In the genomic region with DNA sequence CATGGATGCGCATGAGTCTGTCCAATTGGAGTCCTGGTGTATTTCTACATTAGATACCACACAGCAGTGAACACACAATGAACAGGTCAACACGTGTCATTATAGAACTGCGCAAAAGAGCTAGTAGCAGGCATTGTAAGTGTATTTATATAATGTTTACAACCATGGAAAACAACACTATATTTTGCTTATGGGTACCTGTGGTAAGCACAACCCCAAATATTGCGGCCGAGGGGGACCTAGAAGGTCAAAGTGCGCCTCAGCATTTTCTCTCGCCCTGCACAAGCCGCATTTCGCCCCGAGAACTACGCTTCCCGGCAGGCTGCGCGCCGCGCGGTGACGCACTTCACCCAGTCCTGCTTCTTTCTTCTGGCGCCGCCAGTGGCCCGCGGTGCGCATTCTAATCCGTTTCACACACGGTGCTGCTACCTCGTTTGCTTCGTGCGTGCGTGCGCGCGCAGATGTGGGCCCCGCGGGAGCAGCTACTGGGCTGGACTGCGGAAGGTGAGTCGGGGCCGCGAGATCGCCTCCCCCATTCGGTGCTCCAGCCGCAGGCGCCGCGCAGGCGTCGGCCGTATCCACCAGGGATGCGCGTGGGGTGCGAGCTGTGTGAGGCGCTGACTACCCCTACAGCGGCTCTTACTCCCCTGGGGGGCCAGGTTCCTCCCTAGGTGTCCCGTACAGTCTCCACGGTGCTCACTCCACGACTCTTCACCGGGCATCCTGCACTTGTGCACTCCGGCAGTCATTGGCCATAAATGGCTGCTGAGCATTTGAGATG, we compare ENCODE assay signal across 8 cellular contexts. TPM values are rescaled to one million over a fixed set of nuclear protein-coding genes. Genes with fewer than 3 reads are reported as not detected.
DNase-seq lines count a peak whose midpoint lies in the region; ATAC-seq and TF ChIP-seq lines count a peak whose summit lies in the region.

A gene (plus strand): TSS at position 394 of the 781 bp plus-strand sequence. CDS start 68 bp downstream, at position 462.

- peak in 3 of 4 donors; percentile 26 to 88 (median 78) for TF ChIP-seq POLR2A in esophagus squamous epithelium (IDR thresholded peaks at IDR 0.05)

- peak; percentile 90 for ATAC-seq in GM21619 (IDR thresholded peaks at IDR 0.05; ENCODE audit: unreplicated experiment)
- ATAC-seq in activated T-cell treated with anti-CD3 and anti-CD28 coated beads, Interleukin-2, amount 50 U/mL, for 4 hours = peak; percentile 99 to 100
- peak; percentile 96 to 97 for ATAC-seq in naive B cell (ENCODE audit: low read depth in 2 of 2)
- peak; percentile 98 for ATAC-seq in stimulated activated naive B cell treated with anti-CD40 and anti-IgM and Interleukin-4, amounts not matched to agents 10 μg/mL and 1 μg/mL and 100 μg/mL, for 72 hours (replicated peaks)

- H3K4me1 Mint-ChIP-seq in activated T-cell treated with anti-CD3 and anti-CD28 coated beads, Interleukin-2, amount 50 U/mL, for 4 hours (ENCODE audit: low read depth) = peaks cover 13% of the 10 kb centered on the region
- H3K4me1 Mint-ChIP-seq in naive B cell = peaks cover 8 to 20% (median 12%) of the 10 kb centered on the region in 3 donors
- H3K4me1 Mint-ChIP-seq in stimulated activated naive B cell treated with anti-CD40 and anti-IgM and Interleukin-4, amounts not matched to agents 10 μg/mL and 1 μg/mL and 100 μg/mL, for 72 hours = peaks cover 0 to 12% of the 10 kb centered on the region in 2 donors

- peak within 1 kb of the TSS; percentile 85 to 94 (median 90) for H3K27ac ChIP-seq in esophagus squamous epithelium

- H3K36me3 Mint-ChIP-seq in activated T-cell treated with anti-CD3 and anti-CD28 coated beads, Interleukin-2, amount 50 U/mL, for 4 hours (ENCODE audit: insufficient read depth) = peaks cover 2% of the 10 kb centered on the region
- H3K36me3 Mint-ChIP-seq in naive B cell = no peaks in the 10 kb centered on the region
- H3K36me3 Mint-ChIP-seq in stimulated activated naive B cell treated with anti-CD40 and anti-IgM and Interleukin-4, amounts not matched to agents 10 μg/mL and 1 μg/mL and 100 μg/mL, for 72 hours = peaks cover 0 to 9% of the 10 kb centered on the region in 2 donors

- DNase-seq in DMS53 treated with DMSO at 0.1 percent for 48 hours (lab: John Stamatoyannopoulos, UW; ENCODE audit: unreplicated experiment) = peak; percentile 55
- peak; percentile 91 for DNase-seq in Jurkat, Clone E6-1 (ENCODE audit: low read depth, low spot score)
- peak; percentile 89 for DNase-seq in activated T-cell treated with anti-CD3 and anti-CD28 coated beads, Interleukin-2, amount 50 U/mL, for 4 hours
- peak; percentile 55 for DNase-seq in esophagus squamous epithelium (lab: John Stamatoyannopoulos, UW)
- peak; percentile 94 for DNase-seq in naive B cell
- peak; percentile 91 for DNase-seq in stimulated activated naive B cell treated with anti-CD40 and anti-IgM and Interleukin-4, amounts not matched to agents 10 μg/mL and 1 μg/mL and 100 μg/mL, for 72 hours

- no peaks in the 10 kb centered on the region for H3K27me3 Mint-ChIP-seq in activated T-cell treated with anti-CD3 and anti-CD28 coated beads, Interleukin-2, amount 50 U/mL, for 4 hours (ENCODE audit: low read depth)
- no peaks in the 10 kb centered on the region for H3K27me3 Mint-ChIP-seq in naive B cell
- no peaks in the 10 kb centered on the region for H3K27me3 Mint-ChIP-seq in stimulated activated naive B cell treated with anti-CD40 and anti-IgM and Interleukin-4, amounts not matched to agents 10 μg/mL and 1 μg/mL and 100 μg/mL, for 72 hours

- H3K4me3 ChIP-seq in Jurkat, Clone E6-1 (ENCODE audit: low read length) = peak within 1 kb of the TSS; percentile 93
- peak within 1 kb of the TSS; percentile 65 to 83 (median 78) for H3K4me3 ChIP-seq in esophagus squamous epithelium

- H3K9me3 ChIP-seq in esophagus squamous epithelium = no peaks in the 10 kb centered on the region

- peaks cover 5 to 64% (median 17%) of the 10 kb centered on the region in 3 donors for H3K4me1 ChIP-seq in esophagus squamous epithelium

- H3K36me3 ChIP-seq in esophagus squamous epithelium = peaks cover 0 to 5% (median 0%) of the 10 kb centered on the region in 3 donors

- intact Hi-C loops in esophagus squamous epithelium (cut with DNase I) = no loop called here

- H3K27me3 ChIP-seq in esophagus squamous epithelium = no peaks in the 10 kb centered on the region

- H3K9me3 Mint-ChIP-seq in activated T-cell treated with anti-CD3 and anti-CD28 coated beads, Interleukin-2, amount 50 U/mL, for 4 hours = no peaks in the 10 kb centered on the region
- no peaks in the 10 kb centered on the region for H3K9me3 Mint-ChIP-seq in naive B cell
- H3K9me3 Mint-ChIP-seq in stimulated activated naive B cell treated with anti-CD40 and anti-IgM and Interleukin-4, amounts not matched to agents 10 μg/mL and 1 μg/mL and 100 μg/mL, for 72 hours = no peaks in the 10 kb centered on the region

- peak within 1 kb of the TSS; percentile 89 for H3K4me3 Mint-ChIP-seq in activated T-cell treated with anti-CD3 and anti-CD28 coated beads, Interleukin-2, amount 50 U/mL, for 4 hours
- peak within 1 kb of the TSS; percentile 86 to 96 (median 94) for H3K4me3 Mint-ChIP-seq in naive B cell
- H3K4me3 Mint-ChIP-seq in stimulated activated naive B cell treated with anti-CD40 and anti-IgM and Interleukin-4, amounts not matched to agents 10 μg/mL and 1 μg/mL and 100 μg/mL, for 72 hours = peak within 1 kb of the TSS; percentile 83 to 87

- 11 to 13% methylated on average over 19 to 23 of the region's 57 CpGs for WGBS in esophagus squamous epithelium, 2 donors

- H3K27ac Mint-ChIP-seq in naive B cell = peak within 1 kb of the TSS; percentile 85 to 96 (median 94)
- H3K27ac Mint-ChIP-seq in stimulated activated naive B cell treated with anti-CD40 and anti-IgM and Interleukin-4, amounts not matched to agents 10 μg/mL and 1 μg/mL and 100 μg/mL, for 72 hours = peak within 1 kb of the TSS; percentile 91

- peak in 3 of 6 experiments; percentile 20 to 33 (median 25) for TF ChIP-seq CTCF in esophagus squamous epithelium (IDR thresholded peaks at IDR 0.05)

TF ChIP-seq in PFSK-1, 5 proteins besides CTCF, POLR2A, EP300 and RAD21:
- TF ChIP-seq, protein P1, sequence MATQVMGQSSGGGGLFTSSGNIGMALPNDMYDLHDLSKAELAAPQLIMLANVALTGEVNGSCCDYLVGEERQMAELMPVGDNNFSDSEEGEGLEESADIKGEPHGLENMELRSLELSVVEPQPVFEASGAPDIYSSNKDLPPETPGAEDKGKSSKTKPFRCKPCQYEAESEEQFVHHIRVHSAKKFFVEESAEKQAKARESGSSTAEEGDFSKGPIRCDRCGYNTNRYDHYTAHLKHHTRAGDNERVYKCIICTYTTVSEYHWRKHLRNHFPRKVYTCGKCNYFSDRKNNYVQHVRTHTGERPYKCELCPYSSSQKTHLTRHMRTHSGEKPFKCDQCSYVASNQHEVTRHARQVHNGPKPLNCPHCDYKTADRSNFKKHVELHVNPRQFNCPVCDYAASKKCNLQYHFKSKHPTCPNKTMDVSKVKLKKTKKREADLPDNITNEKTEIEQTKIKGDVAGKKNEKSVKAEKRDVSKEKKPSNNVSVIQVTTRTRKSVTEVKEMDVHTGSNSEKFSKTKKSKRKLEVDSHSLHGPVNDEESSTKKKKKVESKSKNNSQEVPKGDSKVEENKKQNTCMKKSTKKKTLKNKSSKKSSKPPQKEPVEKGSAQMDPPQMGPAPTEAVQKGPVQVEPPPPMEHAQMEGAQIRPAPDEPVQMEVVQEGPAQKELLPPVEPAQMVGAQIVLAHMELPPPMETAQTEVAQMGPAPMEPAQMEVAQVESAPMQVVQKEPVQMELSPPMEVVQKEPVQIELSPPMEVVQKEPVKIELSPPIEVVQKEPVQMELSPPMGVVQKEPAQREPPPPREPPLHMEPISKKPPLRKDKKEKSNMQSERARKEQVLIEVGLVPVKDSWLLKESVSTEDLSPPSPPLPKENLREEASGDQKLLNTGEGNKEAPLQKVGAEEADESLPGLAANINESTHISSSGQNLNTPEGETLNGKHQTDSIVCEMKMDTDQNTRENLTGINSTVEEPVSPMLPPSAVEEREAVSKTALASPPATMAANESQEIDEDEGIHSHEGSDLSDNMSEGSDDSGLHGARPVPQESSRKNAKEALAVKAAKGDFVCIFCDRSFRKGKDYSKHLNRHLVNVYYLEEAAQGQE (IDR thresholded peaks at IDR 0.05; ENCODE audit: insufficient read depth in 1 of 2, low read depth in 2 of 2, low read length in 2 of 2) = no peak
- TF ChIP-seq FOXP2 (optimal IDR thresholded peaks at IDR 0.05; ENCODE audit: borderline replicate concordance, extremely low read depth, extremely low read length, insufficient read depth) = peak; percentile 89
- TF ChIP-seq SIN3A (IDR thresholded peaks at IDR 0.05; ENCODE audit: borderline replicate concordance, insufficient read depth, low read length) = no peak
- peak; percentile 86 for TF ChIP-seq POLR2AphosphoS5 (IDR thresholded peaks at IDR 0.05; ENCODE audit: low read depth, low read length)
- TF ChIP-seq TAF1 (IDR thresholded peaks at IDR 0.05; ENCODE audit: borderline replicate concordance, insufficient read depth, low read length) = peak; percentile 68; the same call in 1 of the 2 replicates

RNA-seq across cellular contexts. Expression of the gene that starts here (rescaled TPM):
- 18.2 TPM for polyA plus RNA-seq in Jurkat, Clone E6-1 (2012; ENCODE audit: insufficient read depth, insufficient read length)
- polyA plus RNA-seq in PFSK-1 (2012; ENCODE audit: insufficient read length, low read depth) = 4.5 TPM
- total RNA-seq in activated T-cell treated with anti-CD3 and anti-CD28 coated beads, Interleukin-2, amount 50 U/mL, for 4 hours = 10 to 100 TPM; 21.4 to 22.5 (median 21.5) TPM
- 10 to 100 TPM in 2 of 4 donors, 1 to 10 TPM in 2; 6.4 to 15.6 (median 10.8) TPM for total RNA-seq in esophagus squamous epithelium
- polyA plus RNA-seq in naive B cell (ENCODE audit: low read depth in 6 of 6) = 1 to 10 TPM in 5 of 6 donors, not detected in 1; 2.2 to 7.9 (median 3.2) TPM

Comparison
In these comparisons a context has a peak if more than half of its experiments do, and no peak if none do; other contexts are left out.
1. Peak in every context shown above with its lines: DNase-seq, ATAC-seq, H3K4me3 ChIP-seq and H3K27ac ChIP-seq.